In genomic region chr20:32481311-32482103, GRCh38 we compare ENCODE assay signal across 8 cellular contexts.
A peak's percentile ranks its signal among the peaks of the same experiment; 100 is the strongest.
DNase-seq lines count a peak whose midpoint lies in the region; ATAC-seq and TF ChIP-seq lines count a peak whose summit lies in the region.

No MANE protein-coding gene starts in this region.

- peak overlapping the region; percentile 79 for H3K27ac Mint-ChIP-seq in CD8-positive, alpha-beta T cell

- H3K4me3 Mint-ChIP-seq in CD8-positive, alpha-beta T cell = peak overlapping the region; percentile 74

- no peak for DNase-seq in CD8-positive, alpha-beta T cell
- DNase-seq in RWPE2 (ENCODE audit: low spot score) (peak; percentile 66), glomerular visceral epithelial cell (ENCODE audit: extremely low spot score) (peak; percentile 21), NCI-H2029 treated with DMSO at 0.1 percent for 48 hours (lab: John Stamatoyannopoulos, UW) (no peak), occipital lobe (lab: John Stamatoyannopoulos, UW) (no peak)

- no peaks in the 10 kb centered on the region for H3K27me3 Mint-ChIP-seq in CD8-positive, alpha-beta T cell (ENCODE audit: low read depth)

- H3K9ac ChIP-seq in parathyroid adenoma = no peak overlapping the region

- no peak overlapping the region for H2AFZ ChIP-seq in parathyroid adenoma

- no peaks in the 10 kb centered on the region for H3K36me3 ChIP-seq in CD8-positive, alpha-beta T cell (ENCODE audit: insufficient read depth, low read length)
- H3K36me3 ChIP-seq in RWPE2 (ENCODE audit: low read depth) (no peaks in the 10 kb centered on the region), parathyroid adenoma (ENCODE audit: control insufficient read depth, insufficient read depth, low read length) (no peaks in the 10 kb centered on the region)

- peaks cover 25% of the 10 kb centered on the region for H3K79me2 ChIP-seq in parathyroid adenoma

- POLR2A ChIA-PET in CD8-positive, alpha-beta T cell (lab: Charles Lee) = interaction anchor here (0.6 to 1.2 kb wide), 3 partner anchors 9 to 122 kb away, joined by 3 to 4 read pairs (median 3); no protein-coding TSS in a partner anchor

- no peak overlapping the region for H3K4me3 ChIP-seq in CD8-positive, alpha-beta T cell (ENCODE audit: low read depth, low read length)
- H3K4me3 ChIP-seq in RWPE2 (ENCODE audit: severe bottlenecking) (no peak overlapping the region), parathyroid adenoma (ENCODE audit: low read depth, low read length) (peak overlapping the region; percentile 63)

- H3K36me3 Mint-ChIP-seq in CD8-positive, alpha-beta T cell = peaks cover 8% of the 10 kb centered on the region

- ATAC-seq in CD8-positive, alpha-beta T cell = no peak
- no peak for ATAC-seq in RWPE2 (ENCODE audit: low read depth)
- no peak for ATAC-seq in esophagus mucosa
- no peak for ATAC-seq in HG02763 (IDR thresholded peaks at IDR 0.05; ENCODE audit: unreplicated experiment)

- no peaks in the 10 kb centered on the region for H3K27me3 ChIP-seq in CD8-positive, alpha-beta T cell (ENCODE audit: insufficient read depth, low read length)
- H3K27me3 ChIP-seq in RWPE2 (ENCODE audit: insufficient read depth, poor library complexity, severe bottlenecking) (no peaks in the 10 kb centered on the region), parathyroid adenoma (ENCODE audit: control insufficient read depth, insufficient read depth, low read length) (no peaks in the 10 kb centered on the region)

- H3K27ac ChIP-seq in CD8-positive, alpha-beta T cell (ENCODE audit: low read depth, low read length) = no peak overlapping the region
- H3K27ac ChIP-seq in RWPE2 (ENCODE audit: poor library complexity, severe bottlenecking) (peak overlapping the region; percentile 51), parathyroid adenoma (peak overlapping the region; percentile 81)

- H3K4me1 ChIP-seq in CD8-positive, alpha-beta T cell (ENCODE audit: insufficient read depth, low read length) = peaks cover 66% of the 10 kb centered on the region
- H3K4me1 ChIP-seq in RWPE2 (ENCODE audit: insufficient read depth, poor library complexity, severe bottlenecking) (no peaks in the 10 kb centered on the region), parathyroid adenoma (peaks cover 21% of the 10 kb centered on the region)

- TF ChIP-seq CTCF in CD8-positive, alpha-beta T cell (IDR thresholded peaks at IDR 0.05) = no peak
- TF ChIP-seq CTCF in RWPE2 (IDR thresholded peaks at IDR 0.05; ENCODE audit: poor library complexity, severe bottlenecking) (no peak), parathyroid adenoma (IDR thresholded peaks at IDR 0.05) (no peak)

- peak overlapping the region; percentile 79 for H3K4me2 ChIP-seq in parathyroid adenoma (ENCODE audit: low read length)

- intact Hi-C loops in CD8-positive, alpha-beta T cell (cut with DNase I, micrococcal nuclease) = loop anchor here in 1 of 2 experiments (2.0 to 5.0 kb wide), 2 partner anchors 43 to 204 kb away; partner anchors contain the start of gene KIF3B

- peaks cover 70% of the 10 kb centered on the region for H3K4me1 Mint-ChIP-seq in CD8-positive, alpha-beta T cell (ENCODE audit: low read depth)

- H3K9me3 ChIP-seq in CD8-positive, alpha-beta T cell (ENCODE audit: low read length) = no peaks in the 10 kb centered on the region
- H3K9me3 ChIP-seq in RWPE2 (ENCODE audit: severe bottlenecking) (no peaks in the 10 kb centered on the region), parathyroid adenoma (ENCODE audit: control insufficient read depth, low read length) (no peaks in the 10 kb centered on the region)

- CTCF ChIA-PET in CD8-positive, alpha-beta T cell (lab: Charles Lee) = interaction anchor here (0.9 to 1.0 kb wide), 2 partner anchors 40 to 122 kb away, joined by 3 read pairs; no protein-coding TSS in a partner anchor

- H3K9me3 Mint-ChIP-seq in CD8-positive, alpha-beta T cell = no peaks in the 10 kb centered on the region

Comparison
In these comparisons a context has a peak if more than half of its experiments do, and no peak if none do; other contexts are left out.
1. DNase-seq: peak in RWPE2 (single experiment) and glomerular visceral epithelial cell (single experiment); none in CD8-positive, alpha-beta T cell (0 of 7), NCI-H2029 treated with DMSO at 0.1 percent for 48 hours (single experiment) and occipital lobe (single experiment).